Comparison of ENCODE assay signal across 8 cellular contexts in the genomic region with DNA sequence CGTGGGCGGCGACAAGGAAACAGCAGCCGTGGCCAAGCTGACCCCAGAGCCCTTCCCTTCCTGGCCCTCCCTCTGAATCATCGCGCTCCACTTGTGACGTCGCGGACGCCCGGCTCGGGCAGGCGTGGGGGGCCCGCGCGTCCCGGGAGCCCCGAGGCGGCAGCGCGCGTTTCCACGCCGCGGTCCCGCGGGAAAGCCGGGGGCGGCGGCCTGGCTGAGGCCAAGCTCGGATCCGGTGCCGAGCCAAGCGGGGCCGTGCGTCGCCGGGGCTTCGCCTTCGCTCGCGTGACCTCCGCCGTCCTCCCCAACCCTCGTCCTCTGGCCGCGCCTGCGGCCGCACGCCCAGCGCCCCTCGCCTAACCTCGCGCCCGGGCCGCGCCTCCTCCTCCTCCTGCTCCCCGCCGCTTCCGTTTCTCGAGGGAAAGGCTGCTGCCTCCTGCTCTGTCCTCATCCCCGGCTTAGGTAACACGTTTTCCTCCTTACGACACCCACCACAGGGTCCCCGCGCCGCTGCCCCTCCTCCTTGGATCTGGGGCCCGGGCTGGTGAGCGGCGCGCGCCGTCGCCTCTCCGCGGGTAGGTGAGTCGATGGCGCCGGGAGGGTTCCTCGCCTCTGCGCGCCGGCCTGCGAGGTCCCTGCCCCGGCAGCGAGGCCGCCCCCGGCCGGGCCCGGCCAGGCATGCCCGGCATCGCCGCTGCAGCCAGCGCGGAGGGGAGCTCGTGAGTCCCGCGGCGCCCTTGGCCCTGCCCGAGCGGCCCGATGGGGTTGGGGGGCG. TPM values are rescaled to one million over a fixed set of nuclear protein-coding genes. Genes with fewer than 3 reads are reported as not detected.
A peak's percentile ranks its signal among the peaks of the same experiment; 100 is the strongest.
DNase-seq lines count a peak whose midpoint lies in the region; ATAC-seq and TF ChIP-seq lines count a peak whose summit lies in the region.

A gene with protein sequence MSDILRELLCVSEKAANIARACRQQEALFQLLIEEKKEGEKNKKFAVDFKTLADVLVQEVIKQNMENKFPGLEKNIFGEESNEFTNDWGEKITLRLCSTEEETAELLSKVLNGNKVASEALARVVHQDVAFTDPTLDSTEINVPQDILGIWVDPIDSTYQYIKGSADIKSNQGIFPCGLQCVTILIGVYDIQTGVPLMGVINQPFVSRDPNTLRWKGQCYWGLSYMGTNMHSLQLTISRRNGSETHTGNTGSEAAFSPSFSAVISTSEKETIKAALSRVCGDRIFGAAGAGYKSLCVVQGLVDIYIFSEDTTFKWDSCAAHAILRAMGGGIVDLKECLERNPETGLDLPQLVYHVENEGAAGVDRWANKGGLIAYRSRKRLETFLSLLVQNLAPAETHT (plus strand): TSS at position 90 of the 775 bp plus-strand sequence. CDS start 16,514 bp downstream, outside the sequence.

- peaks cover 14 to 29% (median 22%) of the 10 kb centered on the region in 3 donors for H3K4me1 Mint-ChIP-seq in CD8-positive, alpha-beta memory T cell
- peaks cover 16 to 18% of the 10 kb centered on the region in 2 donors for H3K4me1 Mint-ChIP-seq in natural killer cell

- H3K36me3 ChIP-seq in CD8-positive, alpha-beta memory T cell (ENCODE audit: insufficient read depth, low read length) = no peaks in the 10 kb centered on the region
- H3K36me3 ChIP-seq in Peyer's patch (no peaks in the 10 kb centered on the region), tibial artery (no peaks in the 10 kb centered on the region)

- POLR2A ChIA-PET in CD8-positive, alpha-beta memory T cell (lab: Charles Lee) = interaction anchor here (0.7 to 1.3 kb wide), 4 partner anchors 16 to 581 kb away, joined by 3 to 6 read pairs (median 3); partner anchors contain the start of gene OSGEPL1

- H3K4me3 Mint-ChIP-seq in CD8-positive, alpha-beta memory T cell = peak within 1 kb of the TSS; percentile 81 to 93 (median 93)
- peak within 1 kb of the TSS; percentile 92 for H3K4me3 Mint-ChIP-seq in natural killer cell

- H3K4me1 ChIP-seq in CD8-positive, alpha-beta memory T cell (ENCODE audit: insufficient read depth, low read length) = peaks cover 14% of the 10 kb centered on the region
- H3K4me1 ChIP-seq in Peyer's patch = peaks cover 0 to 15% (median 6%) of the 10 kb centered on the region in 4 donors
- H3K4me1 ChIP-seq in tibial artery = peaks cover 0 to 24% (median 9%) of the 10 kb centered on the region in 4 donors

- no peaks in the 10 kb centered on the region for H3K27me3 ChIP-seq in CD8-positive, alpha-beta memory T cell (ENCODE audit: insufficient read depth, low read length, poor library complexity, severe bottlenecking)
- no peaks in the 10 kb centered on the region for H3K27me3 ChIP-seq in Peyer's patch
- no peaks in the 10 kb centered on the region for H3K27me3 ChIP-seq in tibial artery

- H3K27me3 Mint-ChIP-seq in CD8-positive, alpha-beta memory T cell = no peaks in the 10 kb centered on the region
- H3K27me3 Mint-ChIP-seq in natural killer cell (ENCODE audit: low read depth in 2 of 2) = no peaks in the 10 kb centered on the region

- H3K9me3 Mint-ChIP-seq in CD8-positive, alpha-beta memory T cell = no peaks in the 10 kb centered on the region
- H3K9me3 Mint-ChIP-seq in natural killer cell = no peaks in the 10 kb centered on the region

- CTCF ChIA-PET in CD8-positive, alpha-beta memory T cell (lab: Charles Lee) = interaction anchor here (1.2 to 1.6 kb wide), 3 partner anchors 11 to 25 kb away, joined by 4 to 8 read pairs (median 6); partner anchors contain the start of gene HIBCH

- ATAC-seq in GM19324 (IDR thresholded peaks at IDR 0.05; ENCODE audit: low FRiP score, unreplicated experiment) = peak; percentile 70
- ATAC-seq in HG03354 (IDR thresholded peaks at IDR 0.05; ENCODE audit: poor library complexity, severe bottlenecking, unreplicated experiment) = peak; percentile 59
- ATAC-seq in natural killer cell = peak; percentile 64 to 83 (median 70)

- H3K36me3 Mint-ChIP-seq in CD8-positive, alpha-beta memory T cell = peaks cover 0 to 3% (median 0%) of the 10 kb centered on the region in 3 donors
- H3K36me3 Mint-ChIP-seq in natural killer cell = no peaks in the 10 kb centered on the region

- intact Hi-C loops in natural killer cell (cut with micrococcal nuclease) (loop anchor here (2.0 kb wide), 1 partner anchor 17 kb away; no protein-coding TSS in a partner anchor), tibial artery (cut with DNase I; ENCODE audit: low total_unique reads) (no loop called here)

- peak within 1 kb of the TSS; percentile 56 for H3K4me3 ChIP-seq in CD8-positive, alpha-beta memory T cell (ENCODE audit: low read length)
- H3K4me3 ChIP-seq in Peyer's patch (peak within 1 kb of the TSS; percentile 58 to 94 (median 70)), fibroblast of the aortic adventitia (ENCODE audit: low read depth, low read length) (peak within 1 kb of the TSS; percentile 79), tibial artery (peak within 1 kb of the TSS; percentile 63 to 86)

- H3K27ac Mint-ChIP-seq in CD8-positive, alpha-beta memory T cell = peak within 1 kb of the TSS; percentile 39 to 95 (median 86)
- peak within 1 kb of the TSS; percentile 71 to 84 for H3K27ac Mint-ChIP-seq in natural killer cell

- H3K27ac ChIP-seq in CD8-positive, alpha-beta memory T cell (ENCODE audit: low read depth, low read length) = peak within 1 kb of the TSS; percentile 13
- H3K27ac ChIP-seq in Peyer's patch (peak within 1 kb of the TSS; percentile 72 to 98 (median 92)), tibial artery (peak within 1 kb of the TSS; percentile 80 to 87)

- no peak for TF ChIP-seq CTCF in Peyer's patch (IDR thresholded peaks at IDR 0.05)
- TF ChIP-seq CTCF in fibroblast of the aortic adventitia (IDR thresholded peaks at IDR 0.05; ENCODE audit: insufficient read depth, low read length) = no peak
- TF ChIP-seq CTCF in natural killer cell (IDR thresholded peaks at IDR 0.05) = no peak
- TF ChIP-seq CTCF in tibial artery (IDR thresholded peaks at IDR 0.05) = no peak

- H3K9me3 ChIP-seq in CD8-positive, alpha-beta memory T cell (ENCODE audit: low read length) = no peaks in the 10 kb centered on the region
- H3K9me3 ChIP-seq in Peyer's patch = no peaks in the 10 kb centered on the region
- no peaks in the 10 kb centered on the region for H3K9me3 ChIP-seq in tibial artery

- DNase-seq in CD8-positive, alpha-beta memory T cell = peak; percentile 23 to 60 (median 29)
- peak; percentile 24 to 83 (median 82) for DNase-seq in Peyer's patch
- peak; percentile 25 for DNase-seq in activated gamma-delta T cell (lab: John Stamatoyannopoulos, UW)
- DNase-seq in fibroblast of the aortic adventitia (ENCODE audit: low read depth) = peak; percentile 66
- peak; percentile 47 for DNase-seq in natural killer cell
- peak; percentile 66 to 78 for DNase-seq in tibial artery

- peak; percentile 61 to 65 for TF ChIP-seq POLR2A in Peyer's patch (IDR thresholded peaks at IDR 0.05)

RNA-seq across cellular contexts. Expression of the gene that starts here (rescaled TPM):
- total RNA-seq in CD8-positive, alpha-beta memory T cell = 10 to 100 TPM; 13.4 to 15.9 TPM
- 5.5 TPM for polyA plus RNA-seq in CD8-positive, alpha-beta memory T cell
- total RNA-seq in Peyer's patch (10 to 100 TPM; 10.7 to 37.9 (median 32.1) TPM), fibroblast of the aortic adventitia (ENCODE audit: low replicate concordance) (9.2 and 11.8 TPM in 2 replicates), natural killer cell (10 to 100 TPM in 1 of 3 donors, 1 to 10 TPM in 2; 9.5 to 16.7 (median 9.6) TPM)

Comparison
In these comparisons a context has a peak if more than half of its experiments do, and no peak if none do; other contexts are left out.
1. Peak in every context shown above with its lines: DNase-seq, ATAC-seq, H3K4me3 ChIP-seq and H3K27ac ChIP-seq.
2. DNase-seq: peak in every context shown above with its lines; median percentile 82 in Peyer's patch; 72 in tibial artery; 66 in fibroblast of the aortic adventitia; 47 in natural killer cell; 29 in CD8-positive, alpha-beta memory T cell; 25 in activated gamma-delta T cell.
3. H3K27ac ChIP-seq: peak in every context shown above with its lines; median percentile 92 in Peyer's patch; 84 in tibial artery; 13 in CD8-positive, alpha-beta memory T cell.